Comparison of ENCODE assay signal across 15 cellular contexts in genomic region chr2:125398738-125399473, GRCh38.
A peak's percentile ranks its signal among the peaks of the same experiment; 100 is the strongest.
DNase-seq lines count a peak whose midpoint lies in the region; ATAC-seq and TF ChIP-seq lines count a peak whose summit lies in the region.
"Had no signal": no experiment of that assay in that cellular context is flagged by ENCODE, and none has a peak within 500 bp of the region (broad histone marks: within the 10 kb centered on the region; RNA-seq: fewer than 3 reads in every experiment).

No MANE protein-coding gene starts in this region.

- H3K9me3 Mint-ChIP-seq in mesothelial cell of epicardium = no peaks in the 10 kb centered on the region
- H3K9me3 Mint-ChIP-seq in stimulated activated effector memory CD8-positive, alpha-beta T cell treated with anti-CD3 and anti-CD28 coated beads, Interleukin-12 subunit alpha, Interleukin-12 subunit beta, amount 100 ng/mL, for 72 hours = peaks cover 7% of the 10 kb centered on the region
- no peaks in the 10 kb centered on the region for H3K9me3 Mint-ChIP-seq in activated T-cell treated with anti-CD3 and anti-CD28 coated beads, Interleukin-2, amount 50 U/mL, for 72 hours

- no peaks in the 10 kb centered on the region for H3K27me3 Mint-ChIP-seq in mesothelial cell of epicardium (ENCODE audit: low read depth)
- no peaks in the 10 kb centered on the region for H3K27me3 Mint-ChIP-seq in activated T-cell treated with anti-CD3 and anti-CD28 coated beads, Interleukin-2, amount 50 U/mL, for 72 hours (ENCODE audit: low read depth)
- H3K27me3 Mint-ChIP-seq: activated CD4-positive, alpha-beta memory T cell treated with anti-CD3 and anti-CD28 coated beads for 36 hours had no signal

- H3K4me1 Mint-ChIP-seq in mesothelial cell of epicardium = peaks cover 11% of the 10 kb centered on the region
- no peaks in the 10 kb centered on the region for H3K4me1 Mint-ChIP-seq in stimulated activated effector memory CD8-positive, alpha-beta T cell treated with anti-CD3 and anti-CD28 coated beads, Interleukin-12 subunit alpha, Interleukin-12 subunit beta, amount 100 ng/mL, for 72 hours
- no peaks in the 10 kb centered on the region for H3K4me1 Mint-ChIP-seq in activated T-cell treated with anti-CD3 and anti-CD28 coated beads, Interleukin-2, amount 50 U/mL, for 72 hours (ENCODE audit: low read depth)

- no peak for TF ChIP-seq CTCF in mesothelial cell of epicardium (IDR thresholded peaks at IDR 0.05; ENCODE audit: unreplicated experiment)

- H3K36me3 Mint-ChIP-seq in mesothelial cell of epicardium = no peaks in the 10 kb centered on the region
- no peaks in the 10 kb centered on the region for H3K36me3 Mint-ChIP-seq in stimulated activated effector memory CD8-positive, alpha-beta T cell treated with anti-CD3 and anti-CD28 coated beads, Interleukin-12 subunit alpha, Interleukin-12 subunit beta, amount 100 ng/mL, for 72 hours
- H3K36me3 Mint-ChIP-seq in activated T-cell treated with anti-CD3 and anti-CD28 coated beads, Interleukin-2, amount 50 U/mL, for 72 hours (ENCODE audit: insufficient read depth in 2 of 2) = peaks cover 0 to 2% of the 10 kb centered on the region in 2 donors
- H3K36me3 Mint-ChIP-seq: activated CD4-positive, alpha-beta memory T cell treated with anti-CD3 and anti-CD28 coated beads for 36 hours had no signal

- no peak for DNase-seq in activated naive CD4-positive, alpha-beta T cell treated with Interleukin-2 at 50 U/mL for 16 hours
- no peak for DNase-seq in mesothelial cell of epicardium (ENCODE audit: low spot score in 2 of 2, unreplicated experiment in 2 of 2)
- no peak for DNase-seq in stimulated activated effector memory CD8-positive, alpha-beta T cell treated with anti-CD3 and anti-CD28 coated beads, Interleukin-12 subunit alpha, Interleukin-12 subunit beta, amount 100 ng/mL, for 72 hours (ENCODE audit: low spot score in 2 of 2)
- no peak for DNase-seq in activated T-cell treated with anti-CD3 and anti-CD28 coated beads, Interleukin-2, amount 50 U/mL, for 72 hours
- DNase-seq: activated CD4-positive, alpha-beta memory T cell treated with anti-CD3 and anti-CD28 coated beads for 36 hours; GDM1; head of caudate nucleus; NCI-H2171; stimulated activated CD4-positive, alpha-beta T cell treated with anti-CD3 and anti-CD28 coated beads, Interleukin-12 subunit alpha, Interleukin-12 subunit beta, amount 100 ng/mL, for 4 hours had no signal

- no peak overlapping the region for H3K27ac Mint-ChIP-seq in mesothelial cell of epicardium
- H3K27ac Mint-ChIP-seq in stimulated activated effector memory CD8-positive, alpha-beta T cell treated with anti-CD3 and anti-CD28 coated beads, Interleukin-12 subunit alpha, Interleukin-12 subunit beta, amount 100 ng/mL, for 72 hours = no peak overlapping the region
- H3K27ac Mint-ChIP-seq in activated T-cell treated with anti-CD3 and anti-CD28 coated beads, Interleukin-2, amount 50 U/mL, for 72 hours = no peak overlapping the region
- H3K27ac Mint-ChIP-seq: activated CD4-positive, alpha-beta memory T cell treated with anti-CD3 and anti-CD28 coated beads for 36 hours; activated T-helper 2 cell treated with anti-CD3 and anti-CD28 coated beads, Interferon-gamma antibody, Interleukin-2, Interleukin-4, amounts not matched to agents 10 μg/mL and 5 μg/mL and 100 μg/mL, durations not matched to agents 14 hours and 24 hours and 36 hours had no signal

- peak; percentile 47 for ATAC-seq in GM18502 (IDR thresholded peaks at IDR 0.05; ENCODE audit: poor library complexity, unreplicated experiment)
- ATAC-seq in GM19395 (IDR thresholded peaks at IDR 0.05; ENCODE audit: unreplicated experiment) = peak; percentile 51
- peak; percentile 26 for ATAC-seq in HG02798 (IDR thresholded peaks at IDR 0.05; ENCODE audit: poor library complexity, unreplicated experiment)
- ATAC-seq in HG03432 (IDR thresholded peaks at IDR 0.05; ENCODE audit: unreplicated experiment) = peak; percentile 55
- ATAC-seq in stimulated activated effector memory CD8-positive, alpha-beta T cell treated with anti-CD3 and anti-CD28 coated beads, Interleukin-12 subunit alpha, Interleukin-12 subunit beta, amount 100 ng/mL, for 72 hours = no peak
- no peak for ATAC-seq in activated T-cell treated with anti-CD3 and anti-CD28 coated beads, Interleukin-2, amount 50 U/mL, for 72 hours (replicated peaks in 1 of 2)
- ATAC-seq: HepG2 had no signal

- no peak overlapping the region for H3K4me3 Mint-ChIP-seq in mesothelial cell of epicardium
- H3K4me3 Mint-ChIP-seq in stimulated activated effector memory CD8-positive, alpha-beta T cell treated with anti-CD3 and anti-CD28 coated beads, Interleukin-12 subunit alpha, Interleukin-12 subunit beta, amount 100 ng/mL, for 72 hours = no peak overlapping the region
- H3K4me3 Mint-ChIP-seq in activated T-cell treated with anti-CD3 and anti-CD28 coated beads, Interleukin-2, amount 50 U/mL, for 72 hours = no peak overlapping the region
- H3K4me3 Mint-ChIP-seq: activated CD4-positive, alpha-beta memory T cell treated with anti-CD3 and anti-CD28 coated beads for 36 hours had no signal

Comparison
In these comparisons a context has a peak if more than half of its experiments do, and no peak if none do; other contexts are left out.
1. ATAC-seq: peak in GM18502 (single experiment), GM19395 (single experiment), HG02798 (single experiment) and HG03432 (single experiment); none in stimulated activated effector memory CD8-positive, alpha-beta T cell treated with anti-CD3 and anti-CD28 coated beads, Interleukin-12 subunit alpha, Interleukin-12 subunit beta, amount 100 ng/mL, for 72 hours (single experiment) and activated T-cell treated with anti-CD3 and anti-CD28 coated beads, Interleukin-2, amount 50 U/mL, for 72 hours (0 of 2).